Comparison of ENCODE assay signal across 8 cellular contexts in the genomic region with DNA sequence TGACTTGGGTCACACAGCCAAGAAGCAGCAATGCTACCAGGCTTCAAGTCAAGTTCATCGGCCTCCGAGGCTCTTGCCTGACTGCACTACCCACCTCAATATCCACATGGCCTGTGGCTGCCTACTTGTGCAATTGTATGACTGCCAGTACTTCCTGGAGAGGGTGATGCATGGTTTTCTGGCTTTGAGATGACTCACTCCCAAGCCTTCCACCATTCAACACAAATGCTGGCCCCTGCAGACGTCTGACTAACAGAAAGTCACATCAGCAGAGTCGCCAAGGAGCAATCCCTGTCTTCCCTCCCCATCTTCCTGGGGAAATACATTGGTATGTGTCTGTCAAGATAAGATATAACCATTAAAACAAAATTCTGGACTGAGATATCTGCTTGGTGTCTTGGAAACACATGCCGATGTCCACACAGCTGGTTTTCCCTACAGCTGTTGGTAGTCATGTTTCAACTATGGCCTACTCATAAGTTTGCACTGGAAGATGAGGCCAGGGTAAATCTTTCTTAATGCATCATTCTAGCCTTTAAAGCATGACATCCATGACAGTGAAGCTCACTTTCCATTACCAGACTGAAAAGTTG.
DNase-seq lines count a peak whose midpoint lies in the region; ATAC-seq lines count a peak whose summit lies in the region.

No MANE protein-coding gene starts in this region.

- intact Hi-C loops in cardiac septum (cut with DNase I) = no loop called here
- intact Hi-C loops in sciatic nerve (cut with DNase I) = no loop called here

- ATAC-seq in sciatic nerve = no peak
- ATAC-seq in GM21423 (IDR thresholded peaks at IDR 0.05; ENCODE audit: unreplicated experiment) = no peak

- DNase-seq in activated T-cell treated with anti-CD3 and anti-CD28 coated beads for 24 hours (ENCODE audit: low read depth) (peak; percentile 43), activated T-cell treated with anti-CD3 and anti-CD28 coated beads for 4 hours (no peak), cardiac septum (ENCODE audit: low spot score) (peak; percentile 75), sciatic nerve (ENCODE audit: low spot score) (no peak), KG1 (lab: John Stamatoyannopoulos, UW) (no peak)
- DNase-seq in activated CD8-positive, alpha-beta memory T cell treated with anti-CD3 and anti-CD28 coated beads, Interleukin-2, amount 50 U/mL, for 24 hours (ENCODE audit: extremely low read depth) = peak; percentile 31
- DNase-seq in stimulated activated CD8-positive, alpha-beta memory T cell treated with anti-CD3 and anti-CD28 coated beads, Interleukin-12 subunit alpha, Interleukin-12 subunit beta, amount 100 ng/mL, for 1 hour (ENCODE audit: low read depth) = peak; percentile 7

Comparison
In these comparisons a context has a peak if more than half of its experiments do, and no peak if none do; other contexts are left out.
1. DNase-seq: peak in activated T-cell treated with anti-CD3 and anti-CD28 coated beads for 24 hours (single experiment), activated CD8-positive, alpha-beta memory T cell treated with anti-CD3 and anti-CD28 coated beads, Interleukin-2, amount 50 U/mL, for 24 hours (single experiment), cardiac septum (single experiment) and stimulated activated CD8-positive, alpha-beta memory T cell treated with anti-CD3 and anti-CD28 coated beads, Interleukin-12 subunit alpha, Interleukin-12 subunit beta, amount 100 ng/mL, for 1 hour (single experiment); none in activated T-cell treated with anti-CD3 and anti-CD28 coated beads for 4 hours (single experiment), sciatic nerve (single experiment) and KG1 (single experiment).